Comparison of ENCODE assay signal across 24 cellular contexts in the genomic region with DNA sequence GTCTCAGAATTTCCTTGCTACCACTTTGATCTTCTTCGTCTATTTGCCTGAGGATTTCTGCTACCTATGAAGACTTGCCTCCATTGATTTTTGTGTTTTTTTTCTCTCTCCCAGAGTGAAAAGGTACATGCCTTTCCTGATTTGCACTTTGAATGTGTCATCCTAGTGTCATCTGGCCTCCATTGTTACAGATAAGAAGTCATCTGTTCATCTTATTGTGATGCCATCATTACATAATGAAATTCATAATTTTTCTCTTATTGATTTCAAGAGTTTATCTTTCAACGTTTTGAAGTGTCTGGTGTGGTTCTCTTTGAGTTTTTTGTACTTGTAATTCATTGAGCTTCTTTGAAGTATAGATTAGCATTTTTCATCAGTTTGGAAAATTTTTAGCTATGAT.
"Had no signal": no experiment of that assay in that cellular context is flagged by ENCODE, and none has a peak within 500 bp of the region (broad histone marks: within the 10 kb centered on the region; RNA-seq: fewer than 3 reads in every experiment).

No MANE protein-coding gene starts in this region.

- H3K27me3 ChIP-seq: left lung, ovary, right atrium auricular region, suprapubic skin, tibial artery, uterus had no signal

- H3K27ac ChIP-seq: left lung, lower lobe of right lung, ovary, right atrium auricular region, skin epidermis, suprapubic skin, thoracic aorta, tibial artery, uterus had no signal

- H3K4me3 ChIP-seq: left lung, lower lobe of right lung, ovary, right atrium auricular region, skin epidermis, suprapubic skin, thoracic aorta, tibial artery, uterus had no signal

- H3K4me1 ChIP-seq: left lung, lower lobe of right lung, right atrium auricular region, suprapubic skin, tibial artery, uterus had no signal

- H3K36me3 ChIP-seq: left lung, lower lobe of right lung, ovary, right atrium auricular region, suprapubic skin, thoracic aorta, tibial artery, uterus had no signal

- FAIRE-seq: islet of Langerhans, kidney had no signal

- ATAC-seq: left colon; left lung; lower lobe of right lung; natural killer cell; sciatic nerve; stimulated activated naive B cell treated with anti-CD40 and anti-IgM and Interleukin-4, amounts not matched to agents 10 μg/mL and 1 μg/mL and 100 μg/mL, for 72 hours had no signal

- H3K9me3 ChIP-seq: ovary, thoracic aorta, uterus had no signal

- DNase-seq: hippocampal formation; kidney; left colon; left lung; lower lobe of right lung; mammary epithelial cell; mesenchymal stem cell; naive B cell; natural killer cell; nephron progenitor cell; ovary; stimulated activated CD4-positive, alpha-beta T cell treated with anti-CD3 and anti-CD28 coated beads, Interleukin-12 subunit alpha, Interleukin-12 subunit beta, amount 100 ng/mL, for 4 hours; stimulated activated CD4-positive, alpha-beta T cell treated with anti-CD3 and anti-CD28 coated beads, Interleukin-15, amount 100 ng/mL, for 24 hours; stimulated activated CD4-positive, alpha-beta T cell treated with anti-CD3 and anti-CD28 coated beads, Interleukin-2, amount 100 ng/mL, for 24 hours; stimulated activated CD4-positive, alpha-beta T cell treated with anti-CD3 and anti-CD28 coated beads, Interleukin-4, amount 100 ng/mL, for 1 hour; stimulated activated naive B cell treated with anti-CD40 and anti-IgM and Interleukin-4, amounts not matched to agents 10 μg/mL and 1 μg/mL and 100 μg/mL, for 72 hours; tibial artery; uterus had no signal
